In the genomic region with DNA sequence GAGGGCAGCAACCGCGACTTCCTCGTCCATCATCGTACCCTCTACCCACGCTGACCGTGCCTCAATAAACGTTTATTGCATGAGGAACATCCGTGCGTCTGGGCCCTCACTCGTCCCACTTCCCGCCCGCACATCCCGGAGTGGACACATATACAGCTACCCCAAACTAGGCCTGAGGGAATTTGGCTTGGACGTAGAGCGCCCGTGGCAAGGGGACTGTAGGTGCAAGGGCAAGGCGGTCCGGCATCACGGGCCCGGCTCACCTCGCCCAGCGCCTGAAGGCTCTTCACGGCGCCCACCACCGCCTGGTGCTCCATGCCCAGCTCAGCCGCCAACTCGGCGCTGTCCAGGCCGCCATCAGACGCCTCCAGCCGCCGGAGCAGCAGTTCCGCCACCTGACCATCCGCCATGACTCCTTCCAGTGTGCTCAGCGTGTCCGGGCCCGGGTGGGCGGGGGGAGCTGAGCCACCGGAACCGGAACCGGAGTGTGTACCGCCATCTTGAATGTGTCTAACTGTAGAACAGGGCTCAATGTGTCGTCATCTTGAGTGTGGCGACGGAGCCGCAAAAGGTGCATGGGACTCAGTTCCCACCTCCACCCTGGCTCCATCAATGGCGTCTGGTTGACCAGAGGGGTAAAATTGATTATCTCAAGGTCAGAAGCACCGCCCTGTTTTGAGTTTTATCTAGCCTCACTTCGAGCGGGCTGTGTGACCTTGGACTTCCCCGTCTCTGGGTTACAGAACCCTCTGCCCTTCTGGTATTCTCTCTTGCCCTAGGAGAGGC, we compare ENCODE assay signal across 8 cellular contexts. TPM values are rescaled to one million over a fixed set of nuclear protein-coding genes. Genes with fewer than 3 reads are reported as not detected.
DNase-seq lines count a peak whose midpoint lies in the region; ATAC-seq and TF ChIP-seq lines count a peak whose summit lies in the region.

A gene (minus strand): TSS at position 425 of the 786 bp plus-strand sequence. CDS start 15 bp downstream, at position 410.

- H3K14ac ChIP-seq in H9 (ENCODE audit: insufficient read depth, low read length): peak within 1 kb of the TSS; percentile 79; the same call in 1 of the 2 replicates

- no peak within 1 kb of the TSS for H3K56ac ChIP-seq in H9 (ENCODE audit: insufficient read length, low read depth, low read length)

- H2BK5ac ChIP-seq in H9 (ENCODE audit: insufficient read length, low read length): no peak within 1 kb of the TSS

- no peaks in the 10 kb centered on the region for H3K9me3 Mint-ChIP-seq in H9

- peak in 1 of 4 donors; percentile 85 for TF ChIP-seq EP300 in upper lobe of left lung (IDR thresholded peaks at IDR 0.05)

- peaks cover 6% of the 10 kb centered on the region for H3K79me1 ChIP-seq in H9 (ENCODE audit: insufficient read depth, low read depth, low read length, poor library complexity, severe bottlenecking)

- H3K4me3 Mint-ChIP-seq in H9 (peak within 1 kb of the TSS; percentile 99), T-helper 17 cell (peak within 1 kb of the TSS; percentile 98)

- no peak within 1 kb of the TSS for H2BK12ac ChIP-seq in H9 (ENCODE audit: insufficient read length, low read depth, low read length)

- peaks cover 7% of the 10 kb centered on the region for H3K23me2 ChIP-seq in H9 (ENCODE audit: insufficient read length, low read depth, low read length, poor library complexity, severe bottlenecking)

- peak within 1 kb of the TSS; percentile 83 to 92 (median 90) for H3K27ac Mint-ChIP-seq in H9
- H3K27ac Mint-ChIP-seq in T-helper 17 cell: peak within 1 kb of the TSS; percentile 95

- peak within 1 kb of the TSS; percentile 97 for H3K4me3 ChIP-seq in left ventricle myocardium inferior
- peak within 1 kb of the TSS; percentile 89 to 97 (median 94) for H3K4me3 ChIP-seq in upper lobe of left lung

- H3K27me3 ChIP-seq in H9 (ENCODE audit: insufficient read depth, low read length) (no peaks in the 10 kb centered on the region), left ventricle myocardium inferior (ENCODE audit: low read depth) (no peaks in the 10 kb centered on the region), upper lobe of left lung (no peaks in the 10 kb centered on the region)

- H3K4ac ChIP-seq in H9 (ENCODE audit: low read depth, low read length): no peak within 1 kb of the TSS

- H3K4me1 Mint-ChIP-seq in H9: peaks cover 17 to 29% of the 10 kb centered on the region in 2 experiments
- H3K4me1 Mint-ChIP-seq in T-helper 17 cell: peaks cover 32% of the 10 kb centered on the region

- peak in 2 of 4 donors; percentile 46 to 72 for TF ChIP-seq POLR2A in upper lobe of left lung (IDR thresholded peaks at IDR 0.05)

- H2BK15ac ChIP-seq in H9 (ENCODE audit: low read depth, low read length): no peak within 1 kb of the TSS

- no peak within 1 kb of the TSS for H2AK5ac ChIP-seq in H9 (ENCODE audit: insufficient read length, low read length)

- no peaks in the 10 kb centered on the region for H4K20me1 ChIP-seq in H9 (ENCODE audit: control insufficient read depth, insufficient read depth, insufficient read length)

- peak within 1 kb of the TSS; percentile 95 for H3K4me2 ChIP-seq in H9 (ENCODE audit: insufficient read depth, insufficient read length, low read length)

- no peak for TF ChIP-seq CTCF in H9 (conservative IDR thresholded peaks at IDR 0.05)
- no peak for TF ChIP-seq CTCF in left ventricle myocardium inferior (IDR thresholded peaks at IDR 0.05; ENCODE audit: borderline replicate concordance)
- TF ChIP-seq CTCF in upper lobe of left lung (IDR thresholded peaks at IDR 0.05): no peak

- H4K5ac ChIP-seq in H9 (ENCODE audit: insufficient read length, low read depth, low read length): no peak within 1 kb of the TSS

- no peak within 1 kb of the TSS for H4K8ac ChIP-seq in H9 (replicated peaks; ENCODE audit: insufficient read length, low read depth, low read length)

- no CpG with 5 or more reads among the region's 51 CpGs for WGBS in H9 (ENCODE audit: extremely low coverage, insufficient read length, low lambda C conversion rate)
- 0 to 2% methylated on average over 4 to 46 of the region's 51 CpGs for WGBS in upper lobe of left lung, 2 donors

- H3K36me3 Mint-ChIP-seq in H9 (ENCODE audit: insufficient read depth in 1 of 3, low read depth in 3 of 3) (peaks cover 18 to 33% (median 27%) of the 10 kb centered on the region in 3 experiments), T-helper 17 cell (ENCODE audit: low read depth) (no peaks in the 10 kb centered on the region)

- H3T11ph ChIP-seq in H9 (ENCODE audit: low read length): no peak within 1 kb of the TSS

- H3K36me3 ChIP-seq in left ventricle myocardium inferior: peaks cover 25% of the 10 kb centered on the region
- peaks cover 6 to 26% (median 19%) of the 10 kb centered on the region in 4 donors for H3K36me3 ChIP-seq in upper lobe of left lung

- H3K9me3 ChIP-seq in H9 (ENCODE audit: control insufficient read depth, low read depth, low read length): no peaks in the 10 kb centered on the region
- no peaks in the 10 kb centered on the region for H3K9me3 ChIP-seq in T-helper 17 cell (ENCODE audit: control insufficient read depth, low read length, poor library complexity, severe bottlenecking)
- H3K9me3 ChIP-seq in left ventricle myocardium inferior (replicated peaks): no peaks in the 10 kb centered on the region
- H3K9me3 ChIP-seq in upper lobe of left lung: no peaks in the 10 kb centered on the region

- peak within 1 kb of the TSS; percentile 78 for H3K18ac ChIP-seq in H9 (ENCODE audit: insufficient read length, low read depth, low read length)

- H2BK20ac ChIP-seq in H9 (ENCODE audit: low read depth, low read length, poor library complexity, severe bottlenecking): no peak within 1 kb of the TSS

- no peak within 1 kb of the TSS for H4K91ac ChIP-seq in H9 (ENCODE audit: insufficient read length, low read depth, low read length)

- H2AFZ ChIP-seq in H9 (ENCODE audit: low read length): no peak within 1 kb of the TSS

- peak; percentile 93 for DNase-seq in DMS79 (lab: John Stamatoyannopoulos, UW)
- peak; percentile 93 for DNase-seq in H9
- DNase-seq in NCI-H1436 treated with DMSO at 0.1 percent for 48 hours (lab: John Stamatoyannopoulos, UW): peak; percentile 62
- DNase-seq in T-helper 17 cell: peak; percentile 75 to 83 (median 78)
- DNase-seq in amniotic stem cell (lab: John Stamatoyannopoulos, UW): peak; percentile 92
- DNase-seq in left ventricle myocardium inferior: peak; percentile 94
- DNase-seq in posterior vena cava (ENCODE audit: low spot score): peak; percentile 97
- peak; percentile 95 to 96 for DNase-seq in upper lobe of left lung

- H3K4me1 ChIP-seq in H9 (ENCODE audit: insufficient read depth, low read length) (no peaks in the 10 kb centered on the region; the same call in 1 of the 2 replicates), left ventricle myocardium inferior (peaks cover 33% of the 10 kb centered on the region), upper lobe of left lung (peaks cover 20 to 48% (median 22%) of the 10 kb centered on the region in 4 donors)

- peaks cover 9% of the 10 kb centered on the region; the same call in 1 of the 2 replicates for H3K79me2 ChIP-seq in H9 (ENCODE audit: insufficient read depth, low read length)

- no peak within 1 kb of the TSS for H2BK120ac ChIP-seq in H9 (ENCODE audit: low read depth, low read length, poor library complexity, severe bottlenecking)

- H3K27ac ChIP-seq in H9 (ENCODE audit: insufficient read length, low read depth, low read length): no peak within 1 kb of the TSS
- H3K27ac ChIP-seq in left ventricle myocardium inferior (replicated peaks): peak within 1 kb of the TSS; percentile 85
- peak within 1 kb of the TSS; percentile 74 to 86 (median 82) for H3K27ac ChIP-seq in upper lobe of left lung

- ATAC-seq in T-helper 17 cell (peak; percentile 64), upper lobe of left lung (ENCODE audit: low FRiP score in 2 of 2) (peak; percentile 89)

- H3K27me3 Mint-ChIP-seq in H9 (ENCODE audit: low read depth): no peaks in the 10 kb centered on the region
- H3K27me3 Mint-ChIP-seq in T-helper 17 cell: no peaks in the 10 kb centered on the region

- no peak within 1 kb of the TSS for H3K23ac ChIP-seq in H9 (ENCODE audit: insufficient read length, low read depth, low read length)

- intact Hi-C loops in left ventricle myocardium inferior (cut with micrococcal nuclease) (no loop called here), posterior vena cava (cut with DNase I) (no loop called here)

- peak within 1 kb of the TSS; percentile 87 for H3K9ac ChIP-seq in H9 (ENCODE audit: extremely low read depth, insufficient read length, low read length)

RNA-seq across cellular contexts. Expression of the gene that starts here (rescaled TPM):
- total RNA-seq in H9 (2021) (108 and 110 TPM in 2 replicates), T-helper 17 cell (10 to 100 TPM; 23.2 to 28.3 TPM), left ventricle myocardium inferior (37.8 TPM), posterior vena cava (10 to 100 TPM; 30.8 to 31.1 TPM), upper lobe of left lung (100 to 1,000 TPM in 1 of 6 donors, 10 to 100 TPM in 5; 35.3 to 104 (median 53.4) TPM)
